Comparison of ENCODE assay signal across 15 cellular contexts in genomic region chr6:39769012-39769411, GRCh38. TPM values are rescaled to one million over a fixed set of nuclear protein-coding genes. Genes with fewer than 3 reads are reported as not detected.
DNase-seq lines count a peak whose midpoint lies in the region; ATAC-seq and TF ChIP-seq lines count a peak whose summit lies in the region.
"Had no signal": no experiment of that assay in that cellular context is flagged by ENCODE, and none has a peak within 500 bp of the region (broad histone marks: within the 10 kb centered on the region; RNA-seq: fewer than 3 reads in every experiment).

No MANE protein-coding gene starts in this region.

- TF ChIP-seq EP300 in suprapubic skin (IDR thresholded peaks at IDR 0.05): no peak

- DNase-seq in Ammon's horn (ENCODE audit: low spot score) (peak; percentile 90), NCI-H345 treated with DMSO at 0.1 percent for 48 hours (lab: John Stamatoyannopoulos, UW; ENCODE audit: unreplicated experiment) (peak; percentile 3), globus pallidus (ENCODE audit: low spot score) (peak; percentile 91), nucleus accumbens (lab: John Stamatoyannopoulos, UW) (peak in 43 of 56 donors; percentile 14 to 79 (median 56)), Kasumi-1 (lab: John Stamatoyannopoulos, UW) (no peak), NCI-H524 treated with DMSO at 0.1 percent for 48 hours (lab: John Stamatoyannopoulos, UW) (no peak), suprapubic skin (ENCODE audit: low spot score in 2 of 2) (no peak), upper lobe of right lung (no peak)
- DNase-seq: DMS53; Karpas-422; NCI-H1436; NCI-H510A; NK-92 treated with Interleukin-12 subunit alpha and Interleukin-12 subunit beta, amount 100 ng/mL, for 24 hours; PC-9 had no signal

- H3K27ac ChIP-seq in suprapubic skin: no peak overlapping the region
- H3K27ac ChIP-seq in upper lobe of right lung: no peak overlapping the region
- H3K27ac ChIP-seq: PC-9 had no signal

- TF ChIP-seq POLR2A in suprapubic skin (IDR thresholded peaks at IDR 0.05): no peak

- H3K4me3 ChIP-seq in suprapubic skin: no peak overlapping the region
- H3K4me3 ChIP-seq in upper lobe of right lung: no peak overlapping the region
- H3K4me3 ChIP-seq: HAP-1, PC-9 had no signal

- TF ChIP-seq CTCF in suprapubic skin (IDR thresholded peaks at IDR 0.05) (no peak), upper lobe of right lung (IDR thresholded peaks at IDR 0.05) (no peak)

- intact Hi-C loops in upper lobe of right lung (cut with DNase I): no loop called here

- no peak for ATAC-seq in upper lobe of right lung

- H3K4me1 ChIP-seq in suprapubic skin: no peaks in the 10 kb centered on the region
- H3K4me1 ChIP-seq in upper lobe of right lung: no peaks in the 10 kb centered on the region
- H3K4me1 ChIP-seq: HAP-1 had no signal

- no peaks in the 10 kb centered on the region for H3K36me3 ChIP-seq in suprapubic skin
- H3K36me3 ChIP-seq in upper lobe of right lung: no peaks in the 10 kb centered on the region
- H3K36me3 ChIP-seq: HAP-1 had no signal

- no peaks in the 10 kb centered on the region for H3K9me3 ChIP-seq in suprapubic skin
- H3K9me3 ChIP-seq in upper lobe of right lung: no peaks in the 10 kb centered on the region
- H3K9me3 ChIP-seq: HAP-1 had no signal

- WGBS in suprapubic skin: 78% methylated on average over 5 of the region's 5 CpGs

- H3K27me3 ChIP-seq in suprapubic skin (no peaks in the 10 kb centered on the region), upper lobe of right lung (no peaks in the 10 kb centered on the region)

RNA-seq across cellular contexts. Expression of gene DAAM2, which starts 23.2 kb away (rescaled TPM):
- 10 to 100 TPM in 2 of 4 donors, 1 to 10 TPM in 2; 4.7 to 17.6 (median 9.9) TPM for total RNA-seq in suprapubic skin
- total RNA-seq in upper lobe of right lung: 34.6 TPM
- total RNA-seq: PC-9 had no signal

RNA-seq across cellular contexts. Expression of gene KIF6, which starts 43.8 kb away (rescaled TPM):
- total RNA-seq in suprapubic skin: 1 to 10 TPM in 1 of 4 donors, under 1 TPM in 1, not detected in 2; 0.18 to 1.1 TPM
- 0.49 TPM for total RNA-seq in upper lobe of right lung
- total RNA-seq: PC-9 had no signal

Comparison
In these comparisons a context has a peak if more than half of its experiments do, and no peak if none do; other contexts are left out.
1. DNase-seq: peak in Ammon's horn (single experiment), NCI-H345 treated with DMSO at 0.1 percent for 48 hours (single experiment), globus pallidus (single experiment) and nucleus accumbens (43 of 56); none in Kasumi-1 (0 of 2), NCI-H524 treated with DMSO at 0.1 percent for 48 hours (single experiment), suprapubic skin (0 of 2) and upper lobe of right lung (single experiment).